In genomic region chr17:50079334-50080095, GRCh38 we compare ENCODE assay signal across 8 cellular contexts. TPM values are rescaled to one million over a fixed set of nuclear protein-coding genes. Genes with fewer than 3 reads are reported as not detected.
A peak's percentile ranks its signal among the peaks of the same experiment; 100 is the strongest.
DNase-seq lines count a peak whose midpoint lies in the region; ATAC-seq, FAIRE-seq and TF ChIP-seq lines count a peak whose summit lies in the region.

No MANE protein-coding gene starts in this region.

- H4K20me1 ChIP-seq in neural progenitor cell (ENCODE audit: low read depth) = no peaks in the 10 kb centered on the region

- peaks cover 2% of the 10 kb centered on the region for H3K4me1 Mint-ChIP-seq in neural progenitor cell

- H3K9me3 ChIP-seq in neural progenitor cell (ENCODE audit: low read depth) = no peaks in the 10 kb centered on the region

- no peaks in the 10 kb centered on the region for H3K27me3 ChIP-seq in neural progenitor cell

- peak overlapping the region; percentile 51 to 69 for H3K27ac ChIP-seq in coronary artery
- no peak overlapping the region for H3K27ac ChIP-seq in neural progenitor cell

- no peak overlapping the region for H3K27ac Mint-ChIP-seq in neural progenitor cell

- H3K4me1 ChIP-seq in neural progenitor cell = no peaks in the 10 kb centered on the region

- H3K9me3 Mint-ChIP-seq in neural progenitor cell = no peaks in the 10 kb centered on the region

- H3K27me3 Mint-ChIP-seq in neural progenitor cell (ENCODE audit: insufficient read depth, low read depth) = peaks cover 3% of the 10 kb centered on the region

- H3K4me2 ChIP-seq in neural progenitor cell = no peak overlapping the region

- ATAC-seq in HG03378 (IDR thresholded peaks at IDR 0.05; ENCODE audit: unreplicated experiment) (no peak), GM18861 (IDR thresholded peaks at IDR 0.05; ENCODE audit: unreplicated experiment) (no peak)

- no peak for TF ChIP-seq POLR2A in GM12892 (IDR thresholded peaks at IDR 0.05; ENCODE audit: low read depth, low read length)

- no peak overlapping the region for H2AFZ ChIP-seq in neural progenitor cell (replicated peaks)

- H3K36me3 Mint-ChIP-seq in neural progenitor cell = no peaks in the 10 kb centered on the region

- FAIRE-seq in GM12892 (lab: Jason Lieb, UNC) = peak; percentile 9

- H3K4me3 ChIP-seq in coronary artery (no peak overlapping the region), neural progenitor cell (no peak overlapping the region)

- no peak overlapping the region for H3K9ac ChIP-seq in neural progenitor cell

- TF ChIP-seq CTCF in coronary artery (IDR thresholded peaks at IDR 0.05) = peak; percentile 69
- TF ChIP-seq CTCF in neural progenitor cell (IDR thresholded peaks at IDR 0.05) = peak; percentile 50

- DNase-seq in GM12892 (ENCODE audit: insufficient read length) (peak; percentile 77), NCI-H510A (lab: John Stamatoyannopoulos, UW) (peak; percentile 24), coronary artery (ENCODE audit: low spot score) (no peak), neural progenitor cell (ENCODE audit: low spot score) (peak; percentile 45), globus pallidus (ENCODE audit: low spot score) (no peak), cortex of kidney (lab: John Stamatoyannopoulos, UW) (no peak)

- H3K36me3 ChIP-seq in neural progenitor cell = no peaks in the 10 kb centered on the region

- peaks cover 2% of the 10 kb centered on the region for H3F3A ChIP-seq in neural progenitor cell (ENCODE audit: low read depth)

- H3K79me2 ChIP-seq in neural progenitor cell (ENCODE audit: low read depth) = no peaks in the 10 kb centered on the region

- H3K4me3 Mint-ChIP-seq in neural progenitor cell = no peak overlapping the region

RNA-seq across cellular contexts. Expression of gene PDK2, which starts 15.6 kb away (rescaled TPM):
- 5.2 TPM for polyA plus RNA-seq in GM12892 (2012; ENCODE audit: missing spikeins)
- 12.6 and 17.3 TPM in 2 replicates for total RNA-seq in neural progenitor cell (ENCODE audit: low replicate concordance)

RNA-seq across cellular contexts. Expression of gene ITGA3, which starts 23.6 kb away (rescaled TPM):
- 1.2 TPM for polyA plus RNA-seq in GM12892 (2012; ENCODE audit: missing spikeins)
- 7.7 and 11.9 TPM in 2 replicates for total RNA-seq in neural progenitor cell (ENCODE audit: low replicate concordance)

RNA-seq across cellular contexts. Expression of gene SAMD14, which starts 50.4 kb away (rescaled TPM):
- polyA plus RNA-seq in GM12892 (2012; ENCODE audit: missing spikeins) = 0.40 TPM
- total RNA-seq in neural progenitor cell (ENCODE audit: low replicate concordance) = 8.7 and 27.9 TPM in 2 replicates

Comparison
In these comparisons a context has a peak if more than half of its experiments do, and no peak if none do; other contexts are left out.
1. DNase-seq: peak in GM12892 (single experiment), NCI-H510A (single experiment) and neural progenitor cell (single experiment); none in coronary artery (single experiment), globus pallidus (single experiment) and cortex of kidney (single experiment).